ENCODE assay signal across 12 cellular contexts in genomic region chr5:74042559-74043357, GRCh38.
DNase-seq lines count a peak whose midpoint lies in the region; ATAC-seq and TF ChIP-seq lines count a peak whose summit lies in the region.
"Had no signal": no experiment of that assay in that cellular context is flagged by ENCODE, and none has a peak within 500 bp of the region (broad histone marks: within the 10 kb centered on the region; RNA-seq: fewer than 3 reads in every experiment).

No MANE protein-coding gene starts in this region.

- no peaks in the 10 kb centered on the region for H3K36me3 ChIP-seq in HAP-1 (replicated peaks)
- H3K36me3 ChIP-seq: gastroesophageal sphincter, sigmoid colon had no signal

- CTCF ChIA-PET in activated naive CD4-positive, alpha-beta T cell treated with anti-CD3 and anti-CD28 coated beads for 36 hours (lab: Charles Lee): interaction anchor here (0.5 kb wide), 1 partner anchor 162 kb away, joined by 3 read pairs; no protein-coding TSS in a partner anchor

- H3K4me1 Mint-ChIP-seq in mesothelial cell of epicardium: peaks cover 38% of the 10 kb centered on the region
- no peaks in the 10 kb centered on the region for H3K4me1 Mint-ChIP-seq in stimulated activated effector memory CD8-positive, alpha-beta T cell treated with anti-CD3 and anti-CD28 coated beads, Interleukin-12 subunit alpha, Interleukin-12 subunit beta, amount 100 ng/mL, for 72 hours
- H3K4me1 Mint-ChIP-seq in activated naive CD4-positive, alpha-beta T cell treated with anti-CD3 and anti-CD28 coated beads for 36 hours (ENCODE audit: low read depth): no peaks in the 10 kb centered on the region
- H3K4me1 Mint-ChIP-seq in activated T-cell treated with anti-CD3 and anti-CD28 coated beads, Interleukin-2, amount 50 U/mL, for 72 hours (ENCODE audit: low read depth): no peaks in the 10 kb centered on the region

- ATAC-seq in stimulated activated effector memory CD8-positive, alpha-beta T cell treated with anti-CD3 and anti-CD28 coated beads, Interleukin-12 subunit alpha, Interleukin-12 subunit beta, amount 100 ng/mL, for 72 hours: no peak
- no peak for ATAC-seq in activated T-cell treated with anti-CD3 and anti-CD28 coated beads, Interleukin-2, amount 50 U/mL, for 72 hours (replicated peaks in 1 of 2)
- ATAC-seq: gastroesophageal sphincter had no signal

- no peaks in the 10 kb centered on the region for H3K36me3 Mint-ChIP-seq in mesothelial cell of epicardium
- H3K36me3 Mint-ChIP-seq in stimulated activated effector memory CD8-positive, alpha-beta T cell treated with anti-CD3 and anti-CD28 coated beads, Interleukin-12 subunit alpha, Interleukin-12 subunit beta, amount 100 ng/mL, for 72 hours: no peaks in the 10 kb centered on the region
- H3K36me3 Mint-ChIP-seq in activated naive CD4-positive, alpha-beta T cell treated with anti-CD3 and anti-CD28 coated beads for 36 hours (ENCODE audit: low read depth): no peaks in the 10 kb centered on the region
- H3K36me3 Mint-ChIP-seq in activated T-cell treated with anti-CD3 and anti-CD28 coated beads, Interleukin-2, amount 50 U/mL, for 72 hours (ENCODE audit: insufficient read depth in 2 of 2): no peaks in the 10 kb centered on the region

- H3K4me3 ChIP-seq in cardiac fibroblast (replicated peaks in 1 of 2; ENCODE audit: low read depth in 2 of 2, low read length in 2 of 2): no peak overlapping the region
- H3K4me3 ChIP-seq in HAP-1: no peak overlapping the region
- H3K4me3 ChIP-seq: gastroesophageal sphincter, sigmoid colon had no signal

- H3K27ac Mint-ChIP-seq in mesothelial cell of epicardium: peak overlapping the region; percentile 7
- H3K27ac Mint-ChIP-seq in stimulated activated effector memory CD8-positive, alpha-beta T cell treated with anti-CD3 and anti-CD28 coated beads, Interleukin-12 subunit alpha, Interleukin-12 subunit beta, amount 100 ng/mL, for 72 hours: no peak overlapping the region
- no peak overlapping the region for H3K27ac Mint-ChIP-seq in activated naive CD4-positive, alpha-beta T cell treated with anti-CD3 and anti-CD28 coated beads for 36 hours
- no peak overlapping the region for H3K27ac Mint-ChIP-seq in activated T-cell treated with anti-CD3 and anti-CD28 coated beads, Interleukin-2, amount 50 U/mL, for 72 hours

- in situ Hi-C loops in HAP-1 (cut with MboI; ENCODE audit: low sequenced_read_pairs): loop anchor here (25.0 kb wide), 1 partner anchor 595 kb away; the partner anchor contains the start of gene ENC1

- peaks cover 3% of the 10 kb centered on the region; the same call in 1 of the 2 replicates for H3K4me1 ChIP-seq in HAP-1
- H3K4me1 ChIP-seq: gastroesophageal sphincter had no signal

- no peaks in the 10 kb centered on the region for H3K27me3 Mint-ChIP-seq in mesothelial cell of epicardium (ENCODE audit: low read depth)
- H3K27me3 Mint-ChIP-seq in activated naive CD4-positive, alpha-beta T cell treated with anti-CD3 and anti-CD28 coated beads for 36 hours (ENCODE audit: low read depth): peaks cover 9% of the 10 kb centered on the region
- peaks cover 20% of the 10 kb centered on the region for H3K27me3 Mint-ChIP-seq in activated T-cell treated with anti-CD3 and anti-CD28 coated beads, Interleukin-2, amount 50 U/mL, for 72 hours (ENCODE audit: low read depth)

- peaks cover 49% of the 10 kb centered on the region for H3K27me3 ChIP-seq in HAP-1 (ENCODE audit: low read depth)
- H3K27me3 ChIP-seq: gastroesophageal sphincter, sigmoid colon had no signal

- no peak overlapping the region for H3K4me3 Mint-ChIP-seq in mesothelial cell of epicardium
- no peak overlapping the region for H3K4me3 Mint-ChIP-seq in stimulated activated effector memory CD8-positive, alpha-beta T cell treated with anti-CD3 and anti-CD28 coated beads, Interleukin-12 subunit alpha, Interleukin-12 subunit beta, amount 100 ng/mL, for 72 hours
- no peak overlapping the region for H3K4me3 Mint-ChIP-seq in activated naive CD4-positive, alpha-beta T cell treated with anti-CD3 and anti-CD28 coated beads for 36 hours
- H3K4me3 Mint-ChIP-seq in activated T-cell treated with anti-CD3 and anti-CD28 coated beads, Interleukin-2, amount 50 U/mL, for 72 hours: no peak overlapping the region

- H3K9me3 Mint-ChIP-seq in mesothelial cell of epicardium: peaks cover 6% of the 10 kb centered on the region
- H3K9me3 Mint-ChIP-seq in stimulated activated effector memory CD8-positive, alpha-beta T cell treated with anti-CD3 and anti-CD28 coated beads, Interleukin-12 subunit alpha, Interleukin-12 subunit beta, amount 100 ng/mL, for 72 hours: no peaks in the 10 kb centered on the region
- H3K9me3 Mint-ChIP-seq in activated naive CD4-positive, alpha-beta T cell treated with anti-CD3 and anti-CD28 coated beads for 36 hours: no peaks in the 10 kb centered on the region
- no peaks in the 10 kb centered on the region for H3K9me3 Mint-ChIP-seq in activated T-cell treated with anti-CD3 and anti-CD28 coated beads, Interleukin-2, amount 50 U/mL, for 72 hours

- intact Hi-C loops in activated naive CD4-positive, alpha-beta T cell treated with anti-CD3 and anti-CD28 coated beads for 36 hours (cut with micrococcal nuclease): no loop called here

- TF ChIP-seq CTCF in cardiac fibroblast (IDR thresholded peaks at IDR 0.05; ENCODE audit: low read depth, low read length) (no peak), mesothelial cell of epicardium (IDR thresholded peaks at IDR 0.05; ENCODE audit: unreplicated experiment) (no peak)

- no peaks in the 10 kb centered on the region for H3K9me3 ChIP-seq in HAP-1
- H3K9me3 ChIP-seq: sigmoid colon had no signal

- DNase-seq in A172 (ENCODE audit: low spot score) (peak; percentile 86), HS-27A (ENCODE audit: low read depth) (peak; percentile 66), cardiac fibroblast (ENCODE audit: low read depth in 2 of 2) (peak; percentile 84 to 91), mesothelial cell of epicardium (ENCODE audit: low spot score in 2 of 2, unreplicated experiment in 2 of 2) (no peak), HAP-1 (ENCODE audit: low spot score in 2 of 2) (no peak)
- no peak for DNase-seq in stimulated activated effector memory CD8-positive, alpha-beta T cell treated with anti-CD3 and anti-CD28 coated beads, Interleukin-12 subunit alpha, Interleukin-12 subunit beta, amount 100 ng/mL, for 72 hours (ENCODE audit: low spot score in 2 of 2)
- no peak for DNase-seq in activated naive CD4-positive, alpha-beta T cell treated with anti-CD3 and anti-CD28 coated beads for 36 hours
- no peak for DNase-seq in activated T-cell treated with anti-CD3 and anti-CD28 coated beads, Interleukin-2, amount 50 U/mL, for 72 hours
- DNase-seq: AML-193, NCI-H2081 treated with DMSO at 0.1 percent for 48 hours, sigmoid colon had no signal

Comparison
In these comparisons a context has a peak if more than half of its experiments do, and no peak if none do; other contexts are left out.
1. DNase-seq: peak in A172 (single experiment), HS-27A (single experiment) and cardiac fibroblast (2 of 2); none in mesothelial cell of epicardium (0 of 2), stimulated activated effector memory CD8-positive, alpha-beta T cell treated with anti-CD3 and anti-CD28 coated beads, Interleukin-12 subunit alpha, Interleukin-12 subunit beta, amount 100 ng/mL, for 72 hours (0 of 2), activated naive CD4-positive, alpha-beta T cell treated with anti-CD3 and anti-CD28 coated beads for 36 hours (single experiment), HAP-1 (0 of 2) and activated T-cell treated with anti-CD3 and anti-CD28 coated beads, Interleukin-2, amount 50 U/mL, for 72 hours (0 of 2).